ENCODE assay signal across 1 cellular context in the genomic region with DNA sequence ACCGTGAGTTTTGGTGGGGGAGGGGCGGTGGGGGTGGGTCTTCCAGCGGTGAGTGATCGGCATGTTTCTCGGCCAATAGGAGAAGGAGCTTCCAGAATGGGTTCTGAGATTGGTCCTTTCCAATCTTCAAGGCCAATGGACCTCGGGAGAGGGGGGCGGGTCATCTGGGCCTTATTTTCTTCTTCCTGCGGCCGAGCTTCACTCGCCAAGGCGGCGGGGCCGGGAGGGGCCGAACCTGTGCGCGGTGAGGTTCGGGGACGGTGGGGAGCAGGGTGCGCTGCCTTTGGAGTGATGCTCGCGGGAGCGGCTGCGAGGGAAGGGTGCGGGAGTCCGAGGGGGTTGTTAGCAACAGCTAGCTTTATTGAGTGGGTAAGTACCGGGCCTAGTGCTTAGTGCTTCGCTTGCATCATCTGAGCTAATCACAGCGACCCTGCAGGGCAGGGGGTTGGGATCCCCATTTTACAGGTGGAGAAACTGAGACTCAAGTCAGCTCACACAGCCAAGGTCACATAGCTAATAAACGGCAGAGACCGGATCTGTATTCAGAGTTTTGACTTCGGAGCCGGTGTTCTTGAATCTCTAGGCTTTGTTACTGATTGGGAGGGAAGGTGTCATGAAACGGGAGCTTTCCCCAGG.
TF ChIP-seq lines count a peak whose summit lies in the region.

No MANE protein-coding gene starts in this region.

TF ChIP-seq in HCT116, 20 proteins besides CTCF, POLR2A, EP300 and RAD21 (continued from another document):
- TF ChIP-seq ELF1 (IDR thresholded peaks at IDR 0.05; ENCODE audit: borderline replicate concordance, low read depth): no peak
- TF ChIP-seq EZH2phosphoT487 (IDR thresholded peaks at IDR 0.05; ENCODE audit: borderline replicate concordance): no peak
- TF ChIP-seq POLR2AphosphoS5 (IDR thresholded peaks at IDR 0.05; ENCODE audit: low read depth, low read length): peak; percentile 99
- TF ChIP-seq SIN3A (IDR thresholded peaks at IDR 0.05; ENCODE audit: low read depth): peak; percentile 75
- no peak for TF ChIP-seq CBX3 (IDR thresholded peaks at IDR 0.05; ENCODE audit: low read depth)
- TF ChIP-seq, protein P1, sequence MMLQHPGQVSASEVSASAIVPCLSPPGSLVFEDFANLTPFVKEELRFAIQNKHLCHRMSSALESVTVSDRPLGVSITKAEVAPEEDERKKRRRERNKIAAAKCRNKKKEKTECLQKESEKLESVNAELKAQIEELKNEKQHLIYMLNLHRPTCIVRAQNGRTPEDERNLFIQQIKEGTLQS (IDR thresholded peaks at IDR 0.05): no peak
- TF ChIP-seq, protein P2, sequence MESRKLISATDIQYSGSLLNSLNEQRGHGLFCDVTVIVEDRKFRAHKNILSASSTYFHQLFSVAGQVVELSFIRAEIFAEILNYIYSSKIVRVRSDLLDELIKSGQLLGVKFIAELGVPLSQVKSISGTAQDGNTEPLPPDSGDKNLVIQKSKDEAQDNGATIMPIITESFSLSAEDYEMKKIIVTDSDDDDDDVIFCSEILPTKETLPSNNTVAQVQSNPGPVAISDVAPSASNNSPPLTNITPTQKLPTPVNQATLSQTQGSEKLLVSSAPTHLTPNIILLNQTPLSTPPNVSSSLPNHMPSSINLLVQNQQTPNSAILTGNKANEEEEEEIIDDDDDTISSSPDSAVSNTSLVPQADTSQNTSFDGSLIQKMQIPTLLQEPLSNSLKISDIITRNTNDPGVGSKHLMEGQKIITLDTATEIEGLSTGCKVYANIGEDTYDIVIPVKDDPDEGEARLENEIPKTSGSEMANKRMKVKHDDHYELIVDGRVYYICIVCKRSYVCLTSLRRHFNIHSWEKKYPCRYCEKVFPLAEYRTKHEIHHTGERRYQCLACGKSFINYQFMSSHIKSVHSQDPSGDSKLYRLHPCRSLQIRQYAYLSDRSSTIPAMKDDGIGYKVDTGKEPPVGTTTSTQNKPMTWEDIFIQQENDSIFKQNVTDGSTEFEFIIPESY (IDR thresholded peaks at IDR 0.05; ENCODE audit: extremely low read depth, insufficient replicate concordance, low read length): peak; percentile 78
- peak; percentile 81 for TF ChIP-seq ZFX (IDR thresholded peaks at IDR 0.05)
- no peak for TF ChIP-seq EGR1 (IDR thresholded peaks at IDR 0.05; ENCODE audit: low read depth)
- TF ChIP-seq JUND (IDR thresholded peaks at IDR 0.05): no peak
